Comparison of ENCODE assay signal across 7 cellular contexts in genomic region chr11:30143098-30143705, GRCh38.
DNase-seq lines count a peak whose midpoint lies in the region; ATAC-seq and TF ChIP-seq lines count a peak whose summit lies in the region.

No MANE protein-coding gene starts in this region.

- H3K14ac ChIP-seq in IMR-90 (replicated peaks; ENCODE audit: low read depth, low read length) = no peak overlapping the region

- no peak for TF ChIP-seq POLR2A in IMR-90 (IDR thresholded peaks at IDR 0.05; ENCODE audit: low read depth, low read length)

- in situ Hi-C loops in IMR-90 (cut with MboI; ENCODE audit: low sequenced_read_pairs) = loop anchor here (25.0 kb wide), 1 partner anchor 706 kb away; no protein-coding TSS in a partner anchor

- no peak overlapping the region for H2BK20ac ChIP-seq in IMR-90 (ENCODE audit: low read depth, low read length)

- no CpG with 5 or more reads among the region's 3 CpGs for WGBS in IMR-90 (ENCODE audit: extremely low coverage in 2 of 2, insufficient read length in 1 of 2), 2 experiments

- H2BK5ac ChIP-seq in IMR-90 (ENCODE audit: low read depth, low read length, poor library complexity, severe bottlenecking) = no peak overlapping the region

- peak; percentile 59 for TF ChIP-seq CTCF in IMR-90 (conservative IDR thresholded peaks at IDR 0.05; ENCODE audit: low read depth, low read length)

- H3K18ac ChIP-seq in IMR-90 (ENCODE audit: low read depth, low read length) = no peak overlapping the region

- H4K8ac ChIP-seq in IMR-90 (ENCODE audit: low read depth in 2 of 2, low read length in 2 of 2) = no peak overlapping the region

- no peak overlapping the region for H3K9ac ChIP-seq in IMR-90 (ENCODE audit: low read depth, low read length)

- H3K36me3 ChIP-seq in IMR-90 (ENCODE audit: control insufficient read depth, insufficient read depth, low read length) = no peaks in the 10 kb centered on the region

- no TSS peak for BruUV-seq in IMR-90 (replicated peaks; lab: Mats Ljungman, UMichigan)

- TF ChIP-seq RAD21 in IMR-90 (IDR thresholded peaks at IDR 0.05; ENCODE audit: low read length) = peak; percentile 40

- H4K5ac ChIP-seq in IMR-90 (ENCODE audit: low read depth, low read length) = no peak overlapping the region

- no peaks in the 10 kb centered on the region for H3K27me3 Mint-ChIP-seq in activated T-helper 1 cell treated with anti-CD3 and anti-CD28 coated beads, Interleukin-12 subunit alpha, Interleukin-12 subunit beta, Interleukin-2, Interleukin-4 antibody, amounts not matched to agents 30 ng/mL and 10 ng/mL and 1 ng/mL, durations not matched to agents 14 hours and 24 hours and 36 hours (ENCODE audit: insufficient read depth)

- H2AK5ac ChIP-seq in IMR-90 (ENCODE audit: low read depth, low read length) = no peak overlapping the region

- no peaks in the 10 kb centered on the region for H3K9me3 Mint-ChIP-seq in activated T-helper 1 cell treated with anti-CD3 and anti-CD28 coated beads, Interleukin-12 subunit alpha, Interleukin-12 subunit beta, Interleukin-2, Interleukin-4 antibody, amounts not matched to agents 30 ng/mL and 10 ng/mL and 1 ng/mL, durations not matched to agents 14 hours and 24 hours and 36 hours

- H3K4me2 ChIP-seq in IMR-90 (ENCODE audit: low read depth, low read length) = no peak overlapping the region

- H3K36me3 Mint-ChIP-seq in activated T-helper 1 cell treated with anti-CD3 and anti-CD28 coated beads, Interleukin-12 subunit alpha, Interleukin-12 subunit beta, Interleukin-2, Interleukin-4 antibody, amounts not matched to agents 30 ng/mL and 10 ng/mL and 1 ng/mL, durations not matched to agents 14 hours and 24 hours and 36 hours (ENCODE audit: low read depth) = no peaks in the 10 kb centered on the region

- CTCF ChIA-PET in IMR-90 (lab: Yijun Ruan, JAX) = interaction anchor here (0.6 to 3.2 kb wide), 13 partner anchors 9 to 800 kb away, joined by 3 to 19 read pairs (median 4); no protein-coding TSS in a partner anchor

- no peaks in the 10 kb centered on the region for H3K27me3 ChIP-seq in IMR-90 (ENCODE audit: control insufficient read depth, insufficient read depth, low read length)

- no peak overlapping the region for H3K4me3 ChIP-seq in IMR-90 (ENCODE audit: insufficient read depth, low read depth, low read length)

- no peak overlapping the region for H3K56ac ChIP-seq in IMR-90 (ENCODE audit: extremely low read depth, insufficient read depth, low read length)

- H4K20me1 ChIP-seq in IMR-90 (ENCODE audit: insufficient read depth, low read length) = no peaks in the 10 kb centered on the region

- no peaks in the 10 kb centered on the region for H3K79me1 ChIP-seq in IMR-90 (ENCODE audit: low read depth in 1 of 2, low read length in 2 of 2)

- H3K4ac ChIP-seq in IMR-90 (ENCODE audit: low read depth, low read length) = no peak overlapping the region

- no peaks in the 10 kb centered on the region for H3K9me1 ChIP-seq in IMR-90 (ENCODE audit: insufficient read depth, low read length)

- no peak overlapping the region for H3K27ac ChIP-seq in IMR-90 (ENCODE audit: insufficient read depth, low read length)

- dilution Hi-C loops in IMR-90 (cut with HindIII; ENCODE audit: low sequenced_read_pairs, unreplicated experiment) = no loop called here

- H4K91ac ChIP-seq in IMR-90 (ENCODE audit: insufficient read depth, low read depth, low read length) = no peak overlapping the region

- H3K4me1 Mint-ChIP-seq in activated T-helper 1 cell treated with anti-CD3 and anti-CD28 coated beads, Interleukin-12 subunit alpha, Interleukin-12 subunit beta, Interleukin-2, Interleukin-4 antibody, amounts not matched to agents 30 ng/mL and 10 ng/mL and 1 ng/mL, durations not matched to agents 14 hours and 24 hours and 36 hours (ENCODE audit: low read depth) = no peaks in the 10 kb centered on the region

- H3K4me1 ChIP-seq in IMR-90 (ENCODE audit: control insufficient read depth, insufficient read depth, low read length) = no peaks in the 10 kb centered on the region

- no peak overlapping the region for H2BK15ac ChIP-seq in IMR-90 (ENCODE audit: low read depth, low read length)

- peak; percentile 26 for DNase-seq in EH (ENCODE audit: low read depth)
- peak; percentile 15 for DNase-seq in IMR-90
- DNase-seq in SKM-1 (lab: John Stamatoyannopoulos, UW; ENCODE audit: unreplicated experiment) = peak; percentile 41
- peak; percentile 12 for DNase-seq in glomerular endothelial cell (ENCODE audit: extremely low read depth, low read depth, low spot score)
- peak; percentile 84 for DNase-seq in superior temporal gyrus (ENCODE audit: extremely low spot score)
- DNase-seq in activated T-helper 1 cell treated with anti-CD3 and anti-CD28 coated beads, Interleukin-12 subunit alpha, Interleukin-12 subunit beta, Interleukin-2, Interleukin-4 antibody, amounts not matched to agents 30 ng/mL and 10 ng/mL and 1 ng/mL, durations not matched to agents 14 hours and 24 hours and 36 hours (ENCODE audit: low spot score) = no peak

- intact Hi-C loops in IMR-90 (cut with micrococcal nuclease) = loop anchor here (1.0 to 2.0 kb wide), 2 partner anchors 694 to 711 kb away; no protein-coding TSS in a partner anchor
- intact Hi-C loops in activated T-helper 1 cell treated with anti-CD3 and anti-CD28 coated beads, Interleukin-12 subunit alpha, Interleukin-12 subunit beta, Interleukin-2, Interleukin-4 antibody, amounts not matched to agents 30 ng/mL and 10 ng/mL and 1 ng/mL, durations not matched to agents 14 hours and 24 hours and 36 hours (cut with micrococcal nuclease) = no loop called here

- H3K27ac Mint-ChIP-seq in activated T-helper 1 cell treated with anti-CD3 and anti-CD28 coated beads, Interleukin-12 subunit alpha, Interleukin-12 subunit beta, Interleukin-2, Interleukin-4 antibody, amounts not matched to agents 30 ng/mL and 10 ng/mL and 1 ng/mL, durations not matched to agents 14 hours and 24 hours and 36 hours = no peak overlapping the region

- POLR2A ChIA-PET in IMR-90 (lab: Charles Lee; ENCODE audit: unreplicated experiment) = no interaction called here

- peak; percentile 68 for ATAC-seq in GM19452 (IDR thresholded peaks at IDR 0.05; ENCODE audit: unreplicated experiment)
- peak; percentile 83 for ATAC-seq in IMR-90 (ENCODE audit: low read depth)

- no peak overlapping the region for H2AK9ac ChIP-seq in IMR-90 (replicated peaks; ENCODE audit: low read depth, low read length, poor library complexity)

- no peak overlapping the region for H2AFZ ChIP-seq in IMR-90 (replicated peaks; ENCODE audit: low read length, poor library complexity)

- no peak overlapping the region for H3K23ac ChIP-seq in IMR-90 (ENCODE audit: low read depth, low read length)

- no peaks in the 10 kb centered on the region for H3K9me3 ChIP-seq in IMR-90 (ENCODE audit: control insufficient read depth, insufficient read depth, low read length)

- H3K4me3 Mint-ChIP-seq in activated T-helper 1 cell treated with anti-CD3 and anti-CD28 coated beads, Interleukin-12 subunit alpha, Interleukin-12 subunit beta, Interleukin-2, Interleukin-4 antibody, amounts not matched to agents 30 ng/mL and 10 ng/mL and 1 ng/mL, durations not matched to agents 14 hours and 24 hours and 36 hours = no peak overlapping the region

- H2BK120ac ChIP-seq in IMR-90 (ENCODE audit: low read depth, low read length) = no peak overlapping the region

TF ChIP-seq in IMR-90, 13 proteins besides CTCF, POLR2A, EP300 and RAD21:
- TF ChIP-seq RFX5 (IDR thresholded peaks at IDR 0.05; ENCODE audit: low read depth, low read length) = no peak
- no peak for TF ChIP-seq CHD1 (IDR thresholded peaks at IDR 0.05; ENCODE audit: low read depth, low read length)
- TF ChIP-seq SMC3 (IDR thresholded peaks at IDR 0.05; ENCODE audit: low read depth, low read length) = 0 out of 2 replicates have a peak, but pooled peaks have one; percentile 34
- no peak for TF ChIP-seq MXI1 (IDR thresholded peaks at IDR 0.05; ENCODE audit: borderline replicate concordance, low read depth, low read length)
- no peak for TF ChIP-seq RCOR1 (IDR thresholded peaks at IDR 0.05; ENCODE audit: insufficient replicate concordance, low read length)
- no peak for TF ChIP-seq CEBPB (IDR thresholded peaks at IDR 0.05; ENCODE audit: low read depth, low read length)
- TF ChIP-seq MAFK (IDR thresholded peaks at IDR 0.05; ENCODE audit: low read depth, low read length) = peak; percentile 15; the same call in 1 of the 2 replicates
- TF ChIP-seq ELK1 (IDR thresholded peaks at IDR 0.05; ENCODE audit: borderline replicate concordance, low read depth, low read length) = no peak
- no peak for TF ChIP-seq MAZ (IDR thresholded peaks at IDR 0.05; ENCODE audit: borderline replicate concordance, low read depth, low read length)
- TF ChIP-seq USF2 (IDR thresholded peaks at IDR 0.05; ENCODE audit: low read depth, low read length) = no peak
- TF ChIP-seq NFE2L2 (IDR thresholded peaks at IDR 0.05; ENCODE audit: low read depth, low read length) = no peak
